ENCODE assay signal across 8 cellular contexts in genomic region chr19:14136509-14137281, GRCh38. TPM values are rescaled to one million over a fixed set of nuclear protein-coding genes. Genes with fewer than 3 reads are reported as not detected.
DNase-seq lines count a peak whose midpoint lies in the region; ATAC-seq and TF ChIP-seq lines count a peak whose summit lies in the region.

Gene ASF1B, minus strand, starts transcription at chr19:14136589. Its CDS starts 133 bp downstream, at chr19:14136456.

- H3K27me3 ChIP-seq in testis, result no peaks in the 10 kb centered on the region

- H3K4me3 ChIP-seq in GM12864 (ENCODE audit: low read depth, low read length) (peak within 1 kb of the TSS; percentile 97), testis (peak within 1 kb of the TSS; percentile 68 to 83)

- H3K4me1 ChIP-seq in testis, result peaks cover 25% of the 10 kb centered on the region

- H3K9me3 Mint-ChIP-seq in activated naive CD4-positive, alpha-beta T cell treated with anti-CD3 and anti-CD28 coated beads, Interleukin-2, amount 50 U/mL, for 72 hours, result no peaks in the 10 kb centered on the region

- H3K36me3 Mint-ChIP-seq in activated naive CD4-positive, alpha-beta T cell treated with anti-CD3 and anti-CD28 coated beads, Interleukin-2, amount 50 U/mL, for 72 hours, result peaks cover 17 to 26% of the 10 kb centered on the region in 2 donors

- intact Hi-C loops in testis (cut with DNase I; ENCODE audit: low total_unique reads), result no loop called here

- 0 to 1% methylated on average over 10 to 75 of the region's 78 CpGs for WGBS in testis, 2 donors

- no peaks in the 10 kb centered on the region for H3K9me3 ChIP-seq in testis

- peak; percentile 78 for ATAC-seq in HG02623 (IDR thresholded peaks at IDR 0.05; ENCODE audit: unreplicated experiment)
- ATAC-seq in activated naive CD4-positive, alpha-beta T cell treated with anti-CD3 and anti-CD28 coated beads, Interleukin-2, amount 50 U/mL, for 72 hours, result peak; percentile 84 to 86

- peak within 1 kb of the TSS; percentile 91 to 92 for H3K27ac ChIP-seq in testis

- TF ChIP-seq POLR2A in testis (IDR thresholded peaks at IDR 0.05), result no peak

- DNase-seq in GM12864 (ENCODE audit: low read depth) (peak; percentile 99), NCI-H1092 treated with DMSO at 0.1 percent for 48 hours (lab: John Stamatoyannopoulos, UW) (peak; percentile 100), SKM-1 (lab: John Stamatoyannopoulos, UW; ENCODE audit: unreplicated experiment) (peak; percentile 100), glomerular endothelial cell (ENCODE audit: extremely low read depth, low read depth, low spot score) (peak; percentile 98), occipital lobe (lab: John Stamatoyannopoulos, UW) (peak; percentile 99), testis (peak; percentile 100)
- DNase-seq in activated naive CD4-positive, alpha-beta T cell treated with anti-CD3 and anti-CD28 coated beads, Interleukin-2, amount 50 U/mL, for 72 hours (ENCODE audit: low spot score in 2 of 2), result peak; percentile 97 to 100

- peak within 1 kb of the TSS; percentile 91 to 95 for H3K27ac Mint-ChIP-seq in activated naive CD4-positive, alpha-beta T cell treated with anti-CD3 and anti-CD28 coated beads, Interleukin-2, amount 50 U/mL, for 72 hours

- H3K36me3 ChIP-seq in testis (ENCODE audit: low read depth, missing control alignments), result no peaks in the 10 kb centered on the region

- TF ChIP-seq CTCF in GM12864 (IDR thresholded peaks at IDR 0.05; ENCODE audit: low read depth, low read length, missing control alignments) (peak; percentile 79), testis (IDR thresholded peaks at IDR 0.05) (peak; percentile 74 to 96 (median 95))

RNA-seq across cellular contexts. Expression of gene ASF1B, which starts in this region (rescaled TPM):
- 10 to 100 TPM; 68.3 to 76.1 TPM for total RNA-seq in activated naive CD4-positive, alpha-beta T cell treated with anti-CD3 and anti-CD28 coated beads, Interleukin-2, amount 50 U/mL, for 72 hours
- total RNA-seq in glomerular endothelial cell (3.6 and 17.7 TPM in 2 replicates), occipital lobe (1.4 TPM), testis (10 to 100 TPM; 31.5 to 52.7 TPM)
- 55.2 TPM for polyA plus RNA-seq in testis (ENCODE audit: insufficient read depth, low read depth, low replicate concordance)

Comparison
In these comparisons a context has a peak if more than half of its experiments do, and no peak if none do; other contexts are left out.
1. Peak in every context shown above with its lines: DNase-seq, ATAC-seq, H3K4me3 ChIP-seq and H3K27ac ChIP-seq.